ENCODE assay signal across 8 cellular contexts in the genomic region with DNA sequence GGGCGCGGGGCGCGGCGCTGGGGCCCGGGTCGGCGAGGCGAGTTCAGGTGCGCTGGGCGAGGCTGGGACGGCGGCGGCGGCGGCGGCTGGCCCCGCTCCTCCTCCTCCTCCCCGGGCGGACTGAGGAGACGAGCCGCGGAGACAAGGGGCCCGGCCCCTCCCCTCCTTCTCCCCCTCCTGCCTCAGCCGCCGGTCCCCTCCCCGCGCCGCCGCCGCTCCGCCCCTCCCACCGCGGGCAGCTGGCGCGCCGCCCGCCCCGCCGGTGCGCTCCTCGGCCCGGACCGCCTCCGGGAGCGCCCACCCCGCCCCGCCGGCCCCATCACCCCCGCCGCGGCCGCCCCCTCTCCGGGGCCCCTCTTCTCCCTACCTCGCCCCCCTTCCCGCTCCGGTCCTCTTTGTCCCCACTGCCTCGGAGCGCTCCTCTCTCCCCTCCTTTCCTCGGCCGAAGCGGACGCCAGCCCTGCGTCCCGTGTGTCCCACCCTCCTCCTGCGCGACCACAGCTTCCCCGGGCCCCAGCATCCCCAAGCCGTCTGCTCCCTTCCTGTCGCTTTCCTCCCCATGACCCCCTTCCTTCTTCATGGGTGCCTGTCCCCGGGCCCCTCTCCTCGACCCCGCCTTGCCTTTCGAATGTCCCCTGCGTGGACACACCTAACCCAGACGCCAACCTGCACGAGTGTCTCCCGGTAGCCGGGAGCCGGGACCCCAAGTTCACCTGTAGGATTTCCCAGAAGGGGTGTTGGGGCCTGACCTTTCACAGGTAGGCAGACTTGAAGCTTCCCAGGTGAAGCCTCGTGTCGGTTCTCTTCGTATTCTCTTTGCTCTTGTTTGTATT.
DNase-seq lines count a peak whose midpoint lies in the region; ATAC-seq lines count a peak whose summit lies in the region.

A gene (minus strand): TSS at position 143 of the 833 bp plus-strand sequence. CDS start 420 bp downstream, outside the sequence.

- no peaks in the 10 kb centered on the region for H3K36me3 Mint-ChIP-seq in stimulated activated effector memory CD8-positive, alpha-beta T cell treated with anti-CD3 and anti-CD28 coated beads, Interleukin-12 subunit alpha, Interleukin-12 subunit beta, amount 100 ng/mL, for 72 hours

- H3K36me3 ChIP-seq in iPS DF 6.9 (ENCODE audit: control insufficient read depth, insufficient read depth, low read length) (no peaks in the 10 kb centered on the region), rectal smooth muscle tissue (ENCODE audit: control insufficient read depth, insufficient read depth, low read length) (no peaks in the 10 kb centered on the region)

- H3K9ac ChIP-seq in rectal smooth muscle tissue (ENCODE audit: low read length): no peak within 1 kb of the TSS

- H3K4me3 Mint-ChIP-seq in stimulated activated effector memory CD8-positive, alpha-beta T cell treated with anti-CD3 and anti-CD28 coated beads, Interleukin-12 subunit alpha, Interleukin-12 subunit beta, amount 100 ng/mL, for 72 hours: no peak within 1 kb of the TSS

- DNase-seq in NCI-H2196 treated with DMSO at 0.1 percent for 48 hours (lab: John Stamatoyannopoulos, UW; ENCODE audit: unreplicated experiment): peak; percentile 15
- DNase-seq in iPS DF 6.9 (ENCODE audit: low read depth, low spot score): no peak
- DNase-seq in NCI-H1048 (lab: John Stamatoyannopoulos, UW): no peak
- no peak for DNase-seq in stimulated activated effector memory CD8-positive, alpha-beta T cell treated with anti-CD3 and anti-CD28 coated beads, Interleukin-12 subunit alpha, Interleukin-12 subunit beta, amount 100 ng/mL, for 72 hours (ENCODE audit: low spot score in 2 of 2)

- H3K27me3 ChIP-seq in iPS DF 6.9 (ENCODE audit: control insufficient read depth, insufficient read depth, low read length) (peaks cover 6% of the 10 kb centered on the region; the same call in 1 of the 2 replicates), rectal smooth muscle tissue (ENCODE audit: control insufficient read depth, insufficient read depth, low read length) (no peaks in the 10 kb centered on the region)

- WGBS in iPS DF 6.9 (ENCODE audit: insufficient coverage, insufficient read length): no CpG with 5 or more reads among the region's 83 CpGs

- H3K9me3 Mint-ChIP-seq in stimulated activated effector memory CD8-positive, alpha-beta T cell treated with anti-CD3 and anti-CD28 coated beads, Interleukin-12 subunit alpha, Interleukin-12 subunit beta, amount 100 ng/mL, for 72 hours: peaks cover 4% of the 10 kb centered on the region

- H3K4me3 ChIP-seq in iPS DF 6.9 (ENCODE audit: low read length) (peak within 1 kb of the TSS; percentile 91), rectal smooth muscle tissue (ENCODE audit: low read length) (peak within 1 kb of the TSS; percentile 70)

- no peak within 1 kb of the TSS for H3K27ac Mint-ChIP-seq in stimulated activated effector memory CD8-positive, alpha-beta T cell treated with anti-CD3 and anti-CD28 coated beads, Interleukin-12 subunit alpha, Interleukin-12 subunit beta, amount 100 ng/mL, for 72 hours

- peaks cover 5% of the 10 kb centered on the region for H3K4me1 Mint-ChIP-seq in stimulated activated effector memory CD8-positive, alpha-beta T cell treated with anti-CD3 and anti-CD28 coated beads, Interleukin-12 subunit alpha, Interleukin-12 subunit beta, amount 100 ng/mL, for 72 hours

- ATAC-seq in GM19463 (IDR thresholded peaks at IDR 0.05; ENCODE audit: unreplicated experiment) (peak; percentile 37), GM19324 (IDR thresholded peaks at IDR 0.05; ENCODE audit: low FRiP score, unreplicated experiment) (no peak), GM18873 (IDR thresholded peaks at IDR 0.05; ENCODE audit: low FRiP score, unreplicated experiment) (no peak)
- no peak for ATAC-seq in stimulated activated effector memory CD8-positive, alpha-beta T cell treated with anti-CD3 and anti-CD28 coated beads, Interleukin-12 subunit alpha, Interleukin-12 subunit beta, amount 100 ng/mL, for 72 hours

- peaks cover 2% of the 10 kb centered on the region; the same call in 1 of the 2 replicates for H3K4me1 ChIP-seq in iPS DF 6.9 (ENCODE audit: control insufficient read depth, insufficient read depth, low read length)
- no peaks in the 10 kb centered on the region for H3K4me1 ChIP-seq in rectal smooth muscle tissue (ENCODE audit: control insufficient read depth, insufficient read depth, low read length)

- no peak within 1 kb of the TSS for H3K27ac ChIP-seq in iPS DF 6.9 (ENCODE audit: low read length)
- H3K27ac ChIP-seq in rectal smooth muscle tissue (ENCODE audit: low read depth, low read length): no peak within 1 kb of the TSS

- H3K9me3 ChIP-seq in iPS DF 6.9 (ENCODE audit: control insufficient read depth, insufficient read depth, low read length): no peaks in the 10 kb centered on the region
